Comparison of ENCODE assay signal across 8 cellular contexts in genomic region chr2:88055436-88056128, GRCh38. TPM values are rescaled to one million over a fixed set of nuclear protein-coding genes. Genes with fewer than 3 reads are reported as not detected.
DNase-seq lines count a peak whose midpoint lies in the region; ATAC-seq and TF ChIP-seq lines count a peak whose summit lies in the region.

Gene KRCC1, minus strand, starts transcription at chr2:88055783. Its CDS starts 27,220 bp downstream, at chr2:88028563.

- peak; percentile 93 for ATAC-seq in GM18909 (IDR thresholded peaks at IDR 0.05; ENCODE audit: poor library complexity, unreplicated experiment)
- peak; percentile 92 for ATAC-seq in HG03159 (IDR thresholded peaks at IDR 0.05; ENCODE audit: unreplicated experiment)

- H3K4me1 ChIP-seq in breast epithelium: peaks cover 0 to 4% of the 10 kb centered on the region in 2 donors
- peaks cover 8% of the 10 kb centered on the region; the same call in 1 of the 2 replicates for H3K4me1 ChIP-seq in iPS-20b (ENCODE audit: insufficient read depth, low read length)

- no peaks in the 10 kb centered on the region for H3K27me3 ChIP-seq in WERI-Rb-1 (ENCODE audit: insufficient read depth, low read depth, severe bottlenecking)
- H3K27me3 ChIP-seq in breast epithelium: no peaks in the 10 kb centered on the region
- H3K27me3 ChIP-seq in iPS-20b (ENCODE audit: insufficient read depth, low read length): no peaks in the 10 kb centered on the region

- DNase-seq in AG08395 (ENCODE audit: low spot score) (peak; percentile 98), NCI-H2227 (lab: John Stamatoyannopoulos, UW; ENCODE audit: unreplicated experiment) (peak; percentile 97), WERI-Rb-1 (peak; percentile 95), breast epithelium (ENCODE audit: low spot score in 2 of 2) (peak; percentile 95)

- intact Hi-C loops in breast epithelium (cut with DNase I; ENCODE audit: low total_unique reads): no loop called here

- H3K27ac ChIP-seq in WERI-Rb-1 (peak within 1 kb of the TSS; percentile 94), breast epithelium (peak within 1 kb of the TSS; percentile 94 to 99), iPS-20b (ENCODE audit: low read length) (peak within 1 kb of the TSS; percentile 82), skin epidermis (peak within 1 kb of the TSS; percentile 91 to 100 (median 99))

- TF ChIP-seq CTCF in WERI-Rb-1 (IDR thresholded peaks at IDR 0.05; ENCODE audit: low read depth, low read length) (no peak), breast epithelium (IDR thresholded peaks at IDR 0.05) (peak in 2 of 3 donors; percentile 23 to 25)

- 0 out of 2 replicates have a peak, but pooled peaks cover 6% of the 10 kb centered on the region for H3K36me3 ChIP-seq in WERI-Rb-1
- no peaks in the 10 kb centered on the region for H3K36me3 ChIP-seq in breast epithelium
- peaks cover 13% of the 10 kb centered on the region; the same call in 1 of the 2 replicates for H3K36me3 ChIP-seq in iPS-20b (ENCODE audit: insufficient read depth, low read depth, low read length)

- H3K9me3 ChIP-seq in WERI-Rb-1 (ENCODE audit: severe bottlenecking) (no peaks in the 10 kb centered on the region), breast epithelium (no peaks in the 10 kb centered on the region), iPS-20b (ENCODE audit: insufficient read depth, low read depth, low read length) (no peaks in the 10 kb centered on the region)

- TF ChIP-seq POLR2A in breast epithelium (IDR thresholded peaks at IDR 0.05): peak; percentile 94

- H3K4me3 ChIP-seq in WERI-Rb-1 (ENCODE audit: low read depth, low read length): peak within 1 kb of the TSS; percentile 85
- H3K4me3 ChIP-seq in breast epithelium: peak within 1 kb of the TSS; percentile 74 to 96 (median 91)
- peak within 1 kb of the TSS; percentile 88 for H3K4me3 ChIP-seq in iPS-20b (ENCODE audit: low read length)
- peak within 1 kb of the TSS; percentile 78 to 95 (median 88) for H3K4me3 ChIP-seq in skin epidermis

- peak within 1 kb of the TSS; percentile 92 for H3K9ac ChIP-seq in iPS-20b (ENCODE audit: low read depth, low read length)

RNA-seq across cellular contexts. Expression of gene KRCC1, which starts in this region (rescaled TPM):
- 10 to 100 TPM; 34.1 to 44.8 (median 39.2) TPM for total RNA-seq in breast epithelium

Comparison
In these comparisons a context has a peak if more than half of its experiments do, and no peak if none do; other contexts are left out.
1. Peak in every context shown above with its lines: DNase-seq, ATAC-seq, H3K4me3 ChIP-seq and H3K27ac ChIP-seq.